1 cellular context compared by ENCODE assay signal in the genomic region with DNA sequence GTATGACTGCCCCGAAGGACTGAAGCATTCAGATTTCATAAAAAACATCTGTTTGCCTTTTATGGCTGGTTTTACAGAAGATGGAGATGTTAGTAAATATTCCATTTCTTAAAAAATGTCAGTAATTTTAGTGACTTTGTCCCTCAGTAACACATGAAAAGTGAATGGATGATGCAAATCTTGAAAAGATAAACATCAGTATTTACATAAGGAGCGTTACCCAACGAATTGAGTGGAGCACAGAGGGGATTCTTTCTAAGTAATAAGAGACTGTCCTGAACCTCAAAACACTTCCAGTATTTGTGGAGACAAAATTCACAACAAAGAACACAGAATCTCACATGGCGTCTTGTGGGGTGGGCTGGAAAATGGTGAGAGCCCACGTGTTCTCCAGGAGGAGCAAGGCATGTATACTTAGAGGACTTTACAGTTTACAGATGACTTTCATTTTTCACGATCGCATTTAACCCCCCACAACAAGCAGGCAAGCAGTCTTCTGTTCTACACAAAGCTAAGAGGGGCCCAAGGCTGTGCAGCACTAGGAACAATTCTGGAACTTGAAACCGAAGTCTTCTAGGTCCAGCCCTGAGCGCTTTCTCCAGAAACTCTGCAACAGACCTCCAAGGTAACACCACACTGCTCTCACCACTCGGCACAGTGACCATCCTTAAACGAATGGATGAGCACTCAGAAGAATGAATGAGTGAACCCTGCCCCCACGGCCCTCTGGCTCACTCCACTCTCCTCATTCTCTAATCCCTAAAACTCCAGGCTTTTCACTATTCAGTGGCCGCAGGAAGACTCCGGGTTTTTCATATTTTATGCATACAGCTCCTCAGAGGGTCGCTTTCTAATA.
A peak's percentile ranks its signal among the peaks of the same experiment; 100 is the strongest.
TF ChIP-seq lines count a peak whose summit lies in the region.

No MANE protein-coding gene starts in this region.

TF ChIP-seq in K562, 482 proteins besides CTCF, POLR2A, EP300 and RAD21 (continued from another document):
- TF ChIP-seq, protein P1, sequence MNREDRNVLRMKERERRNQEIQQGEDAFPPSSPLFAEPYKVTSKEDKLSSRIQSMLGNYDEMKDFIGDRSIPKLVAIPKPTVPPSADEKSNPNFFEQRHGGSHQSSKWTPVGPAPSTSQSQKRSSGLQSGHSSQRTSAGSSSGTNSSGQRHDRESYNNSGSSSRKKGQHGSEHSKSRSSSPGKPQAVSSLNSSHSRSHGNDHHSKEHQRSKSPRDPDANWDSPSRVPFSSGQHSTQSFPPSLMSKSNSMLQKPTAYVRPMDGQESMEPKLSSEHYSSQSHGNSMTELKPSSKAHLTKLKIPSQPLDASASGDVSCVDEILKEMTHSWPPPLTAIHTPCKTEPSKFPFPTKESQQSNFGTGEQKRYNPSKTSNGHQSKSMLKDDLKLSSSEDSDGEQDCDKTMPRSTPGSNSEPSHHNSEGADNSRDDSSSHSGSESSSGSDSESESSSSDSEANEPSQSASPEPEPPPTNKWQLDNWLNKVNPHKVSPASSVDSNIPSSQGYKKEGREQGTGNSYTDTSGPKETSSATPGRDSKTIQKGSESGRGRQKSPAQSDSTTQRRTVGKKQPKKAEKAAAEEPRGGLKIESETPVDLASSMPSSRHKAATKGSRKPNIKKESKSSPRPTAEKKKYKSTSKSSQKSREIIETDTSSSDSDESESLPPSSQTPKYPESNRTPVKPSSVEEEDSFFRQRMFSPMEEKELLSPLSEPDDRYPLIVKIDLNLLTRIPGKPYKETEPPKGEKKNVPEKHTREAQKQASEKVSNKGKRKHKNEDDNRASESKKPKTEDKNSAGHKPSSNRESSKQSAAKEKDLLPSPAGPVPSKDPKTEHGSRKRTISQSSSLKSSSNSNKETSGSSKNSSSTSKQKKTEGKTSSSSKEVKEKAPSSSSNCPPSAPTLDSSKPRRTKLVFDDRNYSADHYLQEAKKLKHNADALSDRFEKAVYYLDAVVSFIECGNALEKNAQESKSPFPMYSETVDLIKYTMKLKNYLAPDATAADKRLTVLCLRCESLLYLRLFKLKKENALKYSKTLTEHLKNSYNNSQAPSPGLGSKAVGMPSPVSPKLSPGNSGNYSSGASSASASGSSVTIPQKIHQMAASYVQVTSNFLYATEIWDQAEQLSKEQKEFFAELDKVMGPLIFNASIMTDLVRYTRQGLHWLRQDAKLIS (CRISPR knock-in tag; IDR thresholded peaks at IDR 0.05) = no peak
- TF ChIP-seq PHF20 (IDR thresholded peaks at IDR 0.05; ENCODE audit: partially characterized antibody) (no peak), MECOM (CRISPR knock-in tag; IDR thresholded peaks at IDR 0.05) (no peak), TOE1 (IDR thresholded peaks at IDR 0.05; ENCODE audit: borderline replicate concordance) (no peak), TOE1 (CRISPR knock-in tag; IDR thresholded peaks at IDR 0.05; ENCODE audit: borderline replicate concordance, low read depth) (no peak), ETV1 (tag; conservative IDR thresholded peaks at IDR 0.05; ENCODE audit: low read depth) (0 out of 2 replicates have a peak, but pooled peaks have one; percentile 14), FOXJ2 (tag; IDR thresholded peaks at IDR 0.05) (peak; percentile 40; the same call in 1 of the 2 replicates), HOXB6 (CRISPR knock-in tag; IDR thresholded peaks at IDR 0.05; ENCODE audit: borderline replicate concordance) (no peak), CEBPG (CRISPR knock-in tag; IDR thresholded peaks at IDR 0.05) (no peak), CEBPG (tag; conservative IDR thresholded peaks at IDR 0.05 in 1 of 2, IDR thresholded peaks at IDR 0.05 in 1 of 2) (peak; percentile 77 to 80), FOS (IDR thresholded peaks at IDR 0.05; ENCODE audit: extremely low read depth, insufficient read length) (no peak), ARID1B (IDR thresholded peaks at IDR 0.05) (0 out of 2 replicates have a peak, but pooled peaks have one; percentile 9), HDAC2 (IDR thresholded peaks at IDR 0.05) (no peak), FOXJ3 (CRISPR knock-in tag; IDR thresholded peaks at IDR 0.05) (no peak), NR4A1 (CRISPR knock-in tag; IDR thresholded peaks at IDR 0.05) (no peak), NR4A1 (tag; IDR thresholded peaks at IDR 0.05) (no peak), SPI1 (IDR thresholded peaks at IDR 0.05; ENCODE audit: borderline replicate concordance, low read depth, low read length) (no peak), MYC (IDR thresholded peaks at IDR 0.05; ENCODE audit: low read depth, low read length) (0 out of 2 replicates have a peak, but pooled peaks have one; percentile 24), MYC (CRISPR knock-in tag; IDR thresholded peaks at IDR 0.05; ENCODE audit: borderline replicate concordance, low read depth) (no peak), MNT (conservative IDR thresholded peaks at IDR 0.05) (peak; percentile 43 to 62; a peak in 3 of 4 replicates), GABPB2 (CRISPR knock-in tag; conservative IDR thresholded peaks at IDR 0.05) (no peak), IFI16 (CRISPR knock-in tag; IDR thresholded peaks at IDR 0.05) (no peak)
- TF ChIP-seq, protein P2, sequence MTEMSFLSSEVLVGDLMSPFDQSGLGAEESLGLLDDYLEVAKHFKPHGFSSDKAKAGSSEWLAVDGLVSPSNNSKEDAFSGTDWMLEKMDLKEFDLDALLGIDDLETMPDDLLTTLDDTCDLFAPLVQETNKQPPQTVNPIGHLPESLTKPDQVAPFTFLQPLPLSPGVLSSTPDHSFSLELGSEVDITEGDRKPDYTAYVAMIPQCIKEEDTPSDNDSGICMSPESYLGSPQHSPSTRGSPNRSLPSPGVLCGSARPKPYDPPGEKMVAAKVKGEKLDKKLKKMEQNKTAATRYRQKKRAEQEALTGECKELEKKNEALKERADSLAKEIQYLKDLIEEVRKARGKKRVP (CRISPR knock-in tag; IDR thresholded peaks at IDR 0.05) = no peak
- TF ChIP-seq, protein P3, sequence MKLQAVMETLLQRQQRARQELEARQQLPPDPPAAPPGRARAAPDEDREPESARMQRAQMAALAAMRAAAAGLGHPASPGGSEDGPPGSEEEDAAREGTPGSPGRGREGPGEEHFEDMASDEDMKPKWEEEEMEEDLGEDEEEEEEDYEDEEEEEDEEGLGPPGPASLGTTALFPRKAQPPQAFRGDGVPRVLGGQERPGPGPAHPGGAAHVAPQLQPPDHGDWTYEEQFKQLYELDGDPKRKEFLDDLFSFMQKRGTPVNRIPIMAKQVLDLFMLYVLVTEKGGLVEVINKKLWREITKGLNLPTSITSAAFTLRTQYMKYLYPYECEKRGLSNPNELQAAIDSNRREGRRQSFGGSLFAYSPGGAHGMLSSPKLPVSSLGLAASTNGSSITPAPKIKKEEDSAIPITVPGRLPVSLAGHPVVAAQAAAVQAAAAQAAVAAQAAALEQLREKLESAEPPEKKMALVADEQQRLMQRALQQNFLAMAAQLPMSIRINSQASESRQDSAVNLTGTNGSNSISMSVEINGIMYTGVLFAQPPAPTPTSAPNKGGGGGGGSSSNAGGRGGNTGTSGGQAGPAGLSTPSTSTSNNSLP (IDR thresholded peaks at IDR 0.05; ENCODE audit: borderline replicate concordance, low read depth, low read length) = no peak
- TF ChIP-seq, protein P4, sequence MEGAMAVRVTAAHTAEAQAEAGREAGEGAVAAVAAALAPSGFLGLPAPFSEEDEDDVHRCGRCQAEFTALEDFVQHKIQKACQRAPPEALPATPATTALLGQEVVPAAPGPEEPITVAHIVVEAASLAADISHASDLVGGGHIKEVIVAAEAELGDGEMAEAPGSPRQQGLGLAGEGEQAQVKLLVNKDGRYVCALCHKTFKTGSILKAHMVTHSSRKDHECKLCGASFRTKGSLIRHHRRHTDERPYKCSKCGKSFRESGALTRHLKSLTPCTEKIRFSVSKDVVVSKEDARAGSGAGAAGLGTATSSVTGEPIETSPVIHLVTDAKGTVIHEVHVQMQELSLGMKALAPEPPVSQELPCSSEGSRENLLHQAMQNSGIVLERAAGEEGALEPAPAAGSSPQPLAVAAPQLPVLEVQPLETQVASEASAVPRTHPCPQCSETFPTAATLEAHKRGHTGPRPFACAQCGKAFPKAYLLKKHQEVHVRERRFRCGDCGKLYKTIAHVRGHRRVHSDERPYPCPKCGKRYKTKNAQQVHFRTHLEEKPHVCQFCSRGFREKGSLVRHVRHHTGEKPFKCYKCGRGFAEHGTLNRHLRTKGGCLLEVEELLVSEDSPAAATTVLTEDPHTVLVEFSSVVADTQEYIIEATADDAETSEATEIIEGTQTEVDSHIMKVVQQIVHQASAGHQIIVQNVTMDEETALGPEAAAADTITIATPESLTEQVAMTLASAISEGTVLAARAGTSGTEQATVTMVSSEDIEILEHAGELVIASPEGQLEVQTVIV (CRISPR knock-in tag; IDR thresholded peaks at IDR 0.05; ENCODE audit: borderline replicate concordance) = no peak
